9 cellular contexts compared by ENCODE assay signal in genomic region chr20:37528442-37529213, GRCh38. TPM values are rescaled to one million over a fixed set of nuclear protein-coding genes. Genes with fewer than 3 reads are reported as not detected.
A peak's percentile ranks its signal among the peaks of the same experiment; 100 is the strongest.
DNase-seq lines count a peak whose midpoint lies in the region; ATAC-seq and TF ChIP-seq lines count a peak whose summit lies in the region.
"Had no signal": no experiment of that assay in that cellular context is flagged by ENCODE, and none has a peak within 500 bp of the region (broad histone marks: within the 10 kb centered on the region; RNA-seq: fewer than 3 reads in every experiment).

No MANE protein-coding gene starts in this region.

- H2AFZ ChIP-seq in trophoblast cell (ENCODE audit: insufficient read depth, low read length, poor library complexity), result peak overlapping the region; percentile 42

- H3K9ac ChIP-seq in trophoblast cell (ENCODE audit: low read length), result peak overlapping the region; percentile 91

- H3K23ac ChIP-seq in trophoblast cell (ENCODE audit: low read length), result no peak overlapping the region

- no peak for TF ChIP-seq CTCF in Panc1 (IDR thresholded peaks at IDR 0.05)
- no peak for TF ChIP-seq CTCF in epithelial cell of esophagus (IDR thresholded peaks at IDR 0.05; ENCODE audit: insufficient read depth, low read depth, low read length, missing control alignments)

- TSS peak; percentile 97 for BruUV-seq in Panc1 (replicated peaks; lab: Mats Ljungman, UMichigan)

- DNase-seq in Panc1 (ENCODE audit: low read depth, low spot score) (no peak), epithelial cell of esophagus (ENCODE audit: low read depth) (peak; percentile 46), trophoblast cell (no peak), DMS153 (lab: John Stamatoyannopoulos, UW) (no peak), iPS-NIHi11 (ENCODE audit: low spot score) (no peak)

- peak overlapping the region; percentile 12 for H2BK120ac ChIP-seq in trophoblast cell (ENCODE audit: insufficient read depth, low read length, poor library complexity)

- H3K79me1 ChIP-seq in trophoblast cell (ENCODE audit: low read length), result peaks cover 16% of the 10 kb centered on the region

- H3K9me3 ChIP-seq in Panc1 (ENCODE audit: control insufficient read depth, insufficient read depth, low read depth, low read length) (no peaks in the 10 kb centered on the region), trophoblast cell (ENCODE audit: insufficient read depth, low read depth, low read length) (no peaks in the 10 kb centered on the region)

- POLR2A ChIA-PET in Panc1 (lab: Charles Lee), result no interaction called here

- peak overlapping the region; percentile 74 for H3K14ac ChIP-seq in trophoblast cell (ENCODE audit: low read length)

- H3K4ac ChIP-seq in trophoblast cell (ENCODE audit: low read depth, low read length), result peak overlapping the region; percentile 44

- peaks cover 32% of the 10 kb centered on the region for H3K79me2 ChIP-seq in trophoblast cell (ENCODE audit: control insufficient read depth, insufficient read depth, low read length, poor library complexity)

- WGBS in trophoblast cell (ENCODE audit: extremely low coverage, insufficient coverage, insufficient read length), result no CpG with 5 or more reads among the region's 10 CpGs

- H2BK12ac ChIP-seq in trophoblast cell (ENCODE audit: low read length), result no peak overlapping the region

- H3K27ac ChIP-seq in Panc1 (ENCODE audit: low read length) (peak overlapping the region; percentile 97), trophoblast cell (ENCODE audit: low read depth, low read length) (no peak overlapping the region)

- H3K4me2 ChIP-seq in trophoblast cell (ENCODE audit: low read length), result peak overlapping the region; percentile 92

- H3K36me3 ChIP-seq in Panc1 (ENCODE audit: control insufficient read depth, insufficient read depth, low read length) (peaks cover 5% of the 10 kb centered on the region; the same call in 1 of the 2 replicates), trophoblast cell (ENCODE audit: control insufficient read depth in 1 of 2, insufficient read depth in 2 of 2, low read length in 2 of 2) (peaks cover 7 to 10% of the 10 kb centered on the region in 2 experiments)

- H2AK5ac ChIP-seq in trophoblast cell (ENCODE audit: low read length), result peak overlapping the region; percentile 32

- peak overlapping the region; percentile 19 for H4K12ac ChIP-seq in trophoblast cell (ENCODE audit: low read depth, low read length)

- peak overlapping the region; percentile 95 for H2BK5ac ChIP-seq in trophoblast cell (ENCODE audit: low read depth, low read length, poor library complexity)

- H4K91ac ChIP-seq in trophoblast cell (ENCODE audit: low read depth, low read length), result peak overlapping the region; percentile 96

- CTCF ChIA-PET in Panc1 (lab: Charles Lee), result no interaction called here

- in situ Hi-C loops in Panc1 (cut with HindIII; ENCODE audit: low pct_unique_long_range_greater_than_20kb, low sequenced_read_pairs), result no loop called here

- H3K18ac ChIP-seq in trophoblast cell (ENCODE audit: low read length), result peak overlapping the region; percentile 91

- ATAC-seq in Panc1, result peak; percentile 35
- no peak for ATAC-seq in HG02981 (IDR thresholded peaks at IDR 0.05; ENCODE audit: unreplicated experiment)
- no peak for ATAC-seq in HG02840 (IDR thresholded peaks at IDR 0.05; ENCODE audit: low FRiP score, unreplicated experiment)

- intact Hi-C loops in Panc1 (cut with micrococcal nuclease; ENCODE audit: unreplicated experiment), result loop anchor here (5.0 kb wide), 1 partner anchor 121 kb away; no protein-coding TSS in a partner anchor

- H3K27me3 ChIP-seq in Panc1 (ENCODE audit: control insufficient read depth, insufficient read depth, low read length) (no peaks in the 10 kb centered on the region), trophoblast cell (ENCODE audit: insufficient read depth, low read length) (no peaks in the 10 kb centered on the region)

- peak overlapping the region; percentile 87 for H4K8ac ChIP-seq in trophoblast cell (ENCODE audit: low read depth, low read length)

- H3K4me3 ChIP-seq in GM08714 (ENCODE audit: low read length), result peak overlapping the region; percentile 81
- H3K4me3 ChIP-seq in Panc1 (ENCODE audit: low read depth in 2 of 2, low read length in 2 of 2), result peak overlapping the region; percentile 86 to 99
- peak overlapping the region; percentile 96 for H3K4me3 ChIP-seq in epithelial cell of esophagus (ENCODE audit: low read length)
- H3K4me3 ChIP-seq in trophoblast cell (ENCODE audit: low read depth, low read length), result peak overlapping the region; percentile 85

- H3K4me1 ChIP-seq in Panc1 (ENCODE audit: control insufficient read depth, insufficient read depth, low read length), result peaks cover 12% of the 10 kb centered on the region
- peaks cover 17 to 22% of the 10 kb centered on the region in 2 experiments for H3K4me1 ChIP-seq in trophoblast cell (ENCODE audit: control insufficient read depth in 1 of 2, insufficient read depth in 2 of 2, low read length in 2 of 2)

RNA-seq across cellular contexts. Expression of gene BLCAP, which starts 1.0 kb away (rescaled TPM):
- 50.1 TPM for total RNA-seq in Panc1 (2021; ENCODE audit: unreplicated experiment)
- 42.8 TPM for polyA plus RNA-seq in Panc1 (2012; ENCODE audit: insufficient read length)
- 127 and 134 TPM in 2 replicates for polyA plus RNA-seq in trophoblast cell (2013)

RNA-seq across cellular contexts. Expression of gene NNAT, which starts 7.6 kb away (rescaled TPM):
- total RNA-seq in Panc1 (2021; ENCODE audit: unreplicated experiment), result not detected
- not detected for polyA plus RNA-seq in Panc1 (2012; ENCODE audit: insufficient read length)
- 112 and 133 TPM in 2 replicates for polyA plus RNA-seq in trophoblast cell (2013)
- total RNA-seq: SK-MEL-5 had no signal
